Comparison of ENCODE assay signal across 12 cellular contexts in genomic region chr15:41511331-41512077, GRCh38. TPM values are rescaled to one million over a fixed set of nuclear protein-coding genes. Genes with fewer than 3 reads are reported as not detected.
A peak's percentile ranks its signal among the peaks of the same experiment; 100 is the strongest.
DNase-seq lines count a peak whose midpoint lies in the region; ATAC-seq and TF ChIP-seq lines count a peak whose summit lies in the region.
"Had no signal": no experiment of that assay in that cellular context is flagged by ENCODE, and none has a peak within 500 bp of the region (broad histone marks: within the 10 kb centered on the region; RNA-seq: fewer than 3 reads in every experiment).

No MANE protein-coding gene starts in this region.

- POLR2A ChIA-PET in Caco-2 (lab: Charles Lee), result no interaction called here

- peak overlapping the region; percentile 23 for H3K14ac ChIP-seq in neuronal stem cell (ENCODE audit: low read length)

- no peak overlapping the region for H4K8ac ChIP-seq in neuronal stem cell (ENCODE audit: low read depth, low read length)

- H3K4me3 ChIP-seq in Caco-2 (ENCODE audit: low read depth, low read length) (peak overlapping the region; percentile 61), H7 (ENCODE audit: insufficient read depth, low read depth, low read length) (peak overlapping the region; percentile 23), neuronal stem cell (ENCODE audit: low read length in 2 of 2) (no peak overlapping the region)
- H3K4me3 ChIP-seq in effector memory CD4-positive, alpha-beta T cell (ENCODE audit: insufficient read depth, low read depth, low read length, poor library complexity, severe bottlenecking), result peak overlapping the region; percentile 57

- H3K4me3 Mint-ChIP-seq in Caco-2 (ENCODE audit: unreplicated experiment), result peak overlapping the region; percentile 71
- H3K4me3 Mint-ChIP-seq in T-helper 2 cell treated with Interferon-gamma antibody and Interleukin-4, amounts not matched to agents 5 μg/mL and 100 μg/mL, for 36 hours, result no peak overlapping the region

- no peak overlapping the region for H2BK120ac ChIP-seq in neuronal stem cell (ENCODE audit: low read depth, low read length)

- peak overlapping the region; percentile 89 for H2AFZ ChIP-seq in neuronal stem cell (ENCODE audit: low read length)

- H3K36me3 ChIP-seq in Caco-2 (ENCODE audit: control insufficient read depth, insufficient read depth, low read length) (no peaks in the 10 kb centered on the region), H7 (replicated peaks; ENCODE audit: control insufficient read depth, insufficient read depth, low read length) (no peaks in the 10 kb centered on the region), neuronal stem cell (replicated peaks in 1 of 2; ENCODE audit: control insufficient read depth in 2 of 2, insufficient read depth in 2 of 2, low read length in 2 of 2) (peaks cover 0 to 3% of the 10 kb centered on the region in 2 donors)
- H3K36me3 ChIP-seq in effector memory CD4-positive, alpha-beta T cell (ENCODE audit: control insufficient read depth, insufficient read depth, low read length), result no peaks in the 10 kb centered on the region

- intact Hi-C loops in Caco-2 (cut with micrococcal nuclease; ENCODE audit: unreplicated experiment), result no loop called here

- H3K27ac Mint-ChIP-seq in Caco-2 (ENCODE audit: unreplicated experiment), result peak overlapping the region; percentile 35
- no peak overlapping the region for H3K27ac Mint-ChIP-seq in T-helper 2 cell treated with Interferon-gamma antibody and Interleukin-4, amounts not matched to agents 5 μg/mL and 100 μg/mL, for 36 hours

- BruUV-seq in Caco-2 (replicated peaks; lab: Mats Ljungman, UMichigan), result no TSS peak

- no peak overlapping the region for H2BK15ac ChIP-seq in neuronal stem cell (ENCODE audit: low read length)

- no peaks in the 10 kb centered on the region for H3K9me3 Mint-ChIP-seq in Caco-2 (ENCODE audit: unreplicated experiment)
- no peaks in the 10 kb centered on the region for H3K9me3 Mint-ChIP-seq in T-helper 2 cell treated with Interferon-gamma antibody and Interleukin-4, amounts not matched to agents 5 μg/mL and 100 μg/mL, for 36 hours
- H3K9me3 Mint-ChIP-seq: IgD-negative memory B cell had no signal

- ATAC-seq in HG03457 (IDR thresholded peaks at IDR 0.05; ENCODE audit: unreplicated experiment), result no peak

- H3K27me3 Mint-ChIP-seq in Caco-2 (ENCODE audit: insufficient read depth, unreplicated experiment), result no peaks in the 10 kb centered on the region
- H3K27me3 Mint-ChIP-seq in T-helper 2 cell treated with Interferon-gamma antibody and Interleukin-4, amounts not matched to agents 5 μg/mL and 100 μg/mL, for 36 hours (ENCODE audit: low read depth), result peaks cover 41% of the 10 kb centered on the region

- no CpG with 5 or more reads among the region's 76 CpGs for WGBS in neuronal stem cell (ENCODE audit: extremely low coverage in 2 of 2, insufficient read length in 2 of 2, insufficient replicate concordance in 1 of 2), 2 donors

- no peaks in the 10 kb centered on the region for H3K27me3 ChIP-seq in Caco-2 (replicated peaks; ENCODE audit: control insufficient read depth, insufficient read depth, low read length)
- peaks cover 60% of the 10 kb centered on the region for H3K27me3 ChIP-seq in H7 (ENCODE audit: control insufficient read depth, insufficient read depth, low read length)
- peaks cover 12% of the 10 kb centered on the region for H3K27me3 ChIP-seq in effector memory CD4-positive, alpha-beta T cell (replicated peaks; ENCODE audit: control insufficient read depth, insufficient read depth, low read length, poor library complexity, severe bottlenecking)
- peaks cover 26 to 74% (median 64%) of the 10 kb centered on the region in 3 experiments for H3K27me3 ChIP-seq in neuronal stem cell (ENCODE audit: control insufficient read depth in 3 of 3, insufficient read depth in 3 of 3, low read depth in 1 of 3, low read length in 3 of 3)

- H3K9ac ChIP-seq in neuronal stem cell (ENCODE audit: low read depth, low read length, poor library complexity), result peak overlapping the region; percentile 39

- H3K4me2 ChIP-seq in neuronal stem cell (ENCODE audit: insufficient read depth, low read length, poor library complexity, severe bottlenecking), result peak overlapping the region; percentile 72

- TF ChIP-seq CTCF in Caco-2 (IDR thresholded peaks at IDR 0.05; ENCODE audit: insufficient read depth in 1 of 2, low read depth in 1 of 2, low read length in 1 of 2, severe bottlenecking in 1 of 2, unreplicated experiment in 1 of 2), result no peak

- no peaks in the 10 kb centered on the region for H3K79me1 ChIP-seq in neuronal stem cell (ENCODE audit: low read depth, low read length)

- H3K4me1 ChIP-seq in Caco-2, result peaks cover 4% of the 10 kb centered on the region; the same call in 1 of the 2 replicates
- H3K4me1 ChIP-seq in effector memory CD4-positive, alpha-beta T cell (ENCODE audit: control insufficient read depth, insufficient read depth, low read length, poor library complexity, severe bottlenecking), result peaks cover 28% of the 10 kb centered on the region
- H3K4me1 ChIP-seq in neuronal stem cell (ENCODE audit: control insufficient read depth in 2 of 2, insufficient read depth in 1 of 2, low read depth in 1 of 2, low read length in 2 of 2), result peaks cover 8 to 12% of the 10 kb centered on the region in 2 donors

- no peak overlapping the region for H3K4ac ChIP-seq in neuronal stem cell (ENCODE audit: low read length)

- no peak overlapping the region for H4K91ac ChIP-seq in neuronal stem cell (ENCODE audit: low read depth, low read length, poor library complexity)

- H3K18ac ChIP-seq in neuronal stem cell (ENCODE audit: low read length), result peak overlapping the region; percentile 80

- no peak overlapping the region for H2BK5ac ChIP-seq in neuronal stem cell (ENCODE audit: low read length)

- H3K36me3 Mint-ChIP-seq in Caco-2 (ENCODE audit: insufficient read depth, unreplicated experiment), result peaks cover 9% of the 10 kb centered on the region
- H3K36me3 Mint-ChIP-seq in T-helper 2 cell treated with Interferon-gamma antibody and Interleukin-4, amounts not matched to agents 5 μg/mL and 100 μg/mL, for 36 hours (ENCODE audit: low read depth), result peaks cover 2% of the 10 kb centered on the region
- H3K36me3 Mint-ChIP-seq: IgD-negative memory B cell had no signal

- CTCF ChIA-PET in Caco-2 (lab: Charles Lee), result interaction anchor here (1.0 to 1.9 kb wide), 3 partner anchors 16 to 46 kb away, joined by 3 to 6 read pairs (median 3); no protein-coding TSS in a partner anchor

- peak in 1 of 2 experiments; percentile 74 for DNase-seq in Caco-2
- peak; percentile 91 for DNase-seq in H7
- DNase-seq in effector memory CD4-positive, alpha-beta T cell, result no peak
- DNase-seq in neuronal stem cell (ENCODE audit: low spot score), result no peak
- no peak for DNase-seq in COLO829 (ENCODE audit: low spot score)
- no peak for DNase-seq in superior temporal gyrus (ENCODE audit: extremely low spot score)
- no peak for DNase-seq in T-helper 2 cell treated with Interferon-gamma antibody and Interleukin-4, amounts not matched to agents 5 μg/mL and 100 μg/mL, for 36 hours (ENCODE audit: low spot score)
- DNase-seq: activated naive CD4-positive, alpha-beta T cell had no signal

- H3K4me1 Mint-ChIP-seq in Caco-2 (ENCODE audit: low read depth, unreplicated experiment), result no peaks in the 10 kb centered on the region
- peaks cover 27% of the 10 kb centered on the region for H3K4me1 Mint-ChIP-seq in T-helper 2 cell treated with Interferon-gamma antibody and Interleukin-4, amounts not matched to agents 5 μg/mL and 100 μg/mL, for 36 hours (ENCODE audit: low read depth)

- no peaks in the 10 kb centered on the region for H3K9me3 ChIP-seq in Caco-2
- no peaks in the 10 kb centered on the region for H3K9me3 ChIP-seq in effector memory CD4-positive, alpha-beta T cell (ENCODE audit: control insufficient read depth, low read length)
- no peaks in the 10 kb centered on the region for H3K9me3 ChIP-seq in neuronal stem cell (replicated peaks in 1 of 2; ENCODE audit: control insufficient read depth in 2 of 2, insufficient read depth in 1 of 2, low read depth in 1 of 2, low read length in 2 of 2)

- no peak overlapping the region for H3K27ac ChIP-seq in effector memory CD4-positive, alpha-beta T cell (ENCODE audit: insufficient read depth, low read length, poor library complexity, severe bottlenecking)
- no peak overlapping the region for H3K27ac ChIP-seq in neuronal stem cell (replicated peaks; ENCODE audit: low read length)

- no peak overlapping the region for H2AK5ac ChIP-seq in neuronal stem cell (ENCODE audit: low read depth, low read length)

- H3K23ac ChIP-seq in neuronal stem cell (ENCODE audit: low read depth, low read length, poor library complexity), result peak overlapping the region; percentile 26

- no peak overlapping the region for H2BK12ac ChIP-seq in neuronal stem cell (ENCODE audit: low read length)

RNA-seq across cellular contexts. Expression of gene LTK, which starts 2.1 kb away (rescaled TPM):
- total RNA-seq in Caco-2 (2022), result 8.5 and 10.9 TPM in 2 replicates
- 0.07 and 0.15 TPM in 2 replicates for total RNA-seq in H7 (2014; rRNA removed; shearing (Covaris generic))
- 0.03 TPM for polyA plus RNA-seq in neuronal stem cell (2013, experiment 1 of 2)
- 0.06 TPM for polyA plus RNA-seq in neuronal stem cell (2013, experiment 2 of 2)
- total RNA-seq: G401, lung microvascular endothelial cell had no signal

RNA-seq across cellular contexts. Expression of gene ITPKA, which starts 17.8 kb away (rescaled TPM):
- 16.2 and 18.1 TPM in 2 replicates for total RNA-seq in Caco-2 (2022)
- 0.07 and 0.52 TPM in 2 replicates for total RNA-seq in H7 (2014; rRNA removed; shearing (Covaris generic))
- 0.46 TPM for polyA plus RNA-seq in neuronal stem cell (2013, experiment 1 of 2)
- 0.47 TPM for polyA plus RNA-seq in neuronal stem cell (2013, experiment 2 of 2)
- polyA plus RNA-seq: IgD-negative memory B cell had no signal

RNA-seq across cellular contexts. Expression of gene RPAP1, which starts 32.6 kb away (rescaled TPM):
- total RNA-seq in Caco-2 (2022), result 55.3 and 67.1 TPM in 2 replicates
- 65.5 and 77.7 TPM in 2 replicates for total RNA-seq in H7 (2014; rRNA removed; shearing (Covaris generic))
- 21.6 TPM for polyA plus RNA-seq in neuronal stem cell (2013, experiment 1 of 2)
- polyA plus RNA-seq in neuronal stem cell (2013, experiment 2 of 2), result 20.4 TPM

RNA-seq across cellular contexts. Expression of gene TYRO3, which starts 47.5 kb away (rescaled TPM):
- total RNA-seq in Caco-2 (2022), result 118 and 120 TPM in 2 replicates
- 65.8 and 72.6 TPM in 2 replicates for total RNA-seq in H7 (2014; rRNA removed; shearing (Covaris generic))
- 121 TPM for polyA plus RNA-seq in neuronal stem cell (2013, experiment 1 of 2)
- polyA plus RNA-seq in neuronal stem cell (2013, experiment 2 of 2), result 118 TPM
- polyA plus RNA-seq: IgD-negative memory B cell had no signal

Comparison
In these comparisons a context has a peak if more than half of its experiments do, and no peak if none do; other contexts are left out.
1. H3K4me3 ChIP-seq: peak in Caco-2 (single experiment), H7 (single experiment) and effector memory CD4-positive, alpha-beta T cell (single experiment); none in neuronal stem cell (0 of 2).
2. RNA of gene ITPKA, which starts 17.8 kb away (total RNA-seq): 16.2 to 18.1 TPM in Caco-2; 0.07 to 0.52 TPM in H7; every median in the first group is over 10 times any median in the second.